Comparison of ENCODE assay signal across 29 cellular contexts in genomic region chr4:149718500-149718899, GRCh38.
"Had no signal": no experiment of that assay in that cellular context is flagged by ENCODE, and none has a peak within 500 bp of the region (broad histone marks: within the 10 kb centered on the region; RNA-seq: fewer than 3 reads in every experiment).

No MANE protein-coding gene starts in this region.

- ATAC-seq: activated CD8-positive, alpha-beta T cell treated with anti-CD3 and anti-CD28 coated beads for 36 hours; activated T-cell treated with anti-CD3 and anti-CD28 coated beads, Interleukin-2, amount 50 U/mL, for 72 hours; activated T-helper 17 cell treated with anti-CD3 and anti-CD28 coated beads, Interleukin-2, amount 50 U/mL, for 72 hours had no signal

- H3K27me3 ChIP-seq: brain microvascular endothelial cell, MG63, SJCRH30 had no signal

- H3K9me3 ChIP-seq: MG63, SJCRH30, SK-N-SH had no signal

- H3K27ac ChIP-seq: brain microvascular endothelial cell, PC-9, RWPE1, SJCRH30 had no signal

- DNase-seq: activated CD4-positive, alpha-beta T cell treated with anti-CD3 and anti-CD28 coated beads, Interleukin-2, amount 10 ng/mL, durations not matched to agents 24 days and 14 days; activated CD4-positive, alpha-beta T cell treated with anti-CD3 and anti-CD28 coated beads, Interleukin-2, amount 50 U/mL, for 4 hours; activated CD8-positive, alpha-beta T cell treated with anti-CD3 and anti-CD28 coated beads for 36 hours; activated effector memory CD4-positive, alpha-beta T cell treated with anti-CD3 and anti-CD28 coated beads, Interleukin-2, amount 50 U/mL, for 16 hours; activated naive CD4-positive, alpha-beta T cell; activated naive CD4-positive, alpha-beta T cell treated with anti-CD3 and anti-CD28 coated beads, Interleukin-2, amount 50 U/mL, for 16 hours; activated naive CD8-positive, alpha-beta T cell treated with anti-CD3 and anti-CD28 coated beads for 36 hours; activated T-cell treated with anti-CD3 and anti-CD28 coated beads, Interleukin-2, amount 50 U/mL, for 1 hour; activated T-cell treated with anti-CD3 and anti-CD28 coated beads, Interleukin-2, amount 50 U/mL, for 72 hours; amniotic stem cell; brain microvascular endothelial cell; Kasumi-1; KG1; MG63; NCI-H1092; NCI-H1436 treated with DMSO at 0.1 percent for 48 hours; NCI-H1694 treated with DMSO at 0.1 percent for 48 hours; NCI-H2029 treated with DMSO at 0.1 percent for 48 hours; NCI-H2107; NCI-H2171; NCI-H510A; NCI-H526; NCI-H748 treated with DMSO at 0.1 percent for 48 hours; PC-9; SHP77; SJCRH30; SK-N-SH had no signal

- H3K36me3 ChIP-seq: brain microvascular endothelial cell, MG63, SJCRH30 had no signal

- H3K4me1 ChIP-seq: SJCRH30 had no signal

- H3K4me3 ChIP-seq: MG63, PC-9, SJCRH30 had no signal
